ENCODE assay signal across 1 cellular context in genomic region chr2:150878347-150878746, GRCh38.
TF ChIP-seq lines count a peak whose summit lies in the region.

No MANE protein-coding gene starts in this region.

TF ChIP-seq in A549, 52 proteins besides CTCF, POLR2A, EP300 and RAD21 (continued from another document):
- no peak for TF ChIP-seq REST (IDR thresholded peaks at IDR 0.05)
- TF ChIP-seq MYC (IDR thresholded peaks at IDR 0.05; ENCODE audit: borderline replicate concordance, low read length): no peak
TF ChIP-seq in A549: peak in this region for 1.
